In the genomic region with DNA sequence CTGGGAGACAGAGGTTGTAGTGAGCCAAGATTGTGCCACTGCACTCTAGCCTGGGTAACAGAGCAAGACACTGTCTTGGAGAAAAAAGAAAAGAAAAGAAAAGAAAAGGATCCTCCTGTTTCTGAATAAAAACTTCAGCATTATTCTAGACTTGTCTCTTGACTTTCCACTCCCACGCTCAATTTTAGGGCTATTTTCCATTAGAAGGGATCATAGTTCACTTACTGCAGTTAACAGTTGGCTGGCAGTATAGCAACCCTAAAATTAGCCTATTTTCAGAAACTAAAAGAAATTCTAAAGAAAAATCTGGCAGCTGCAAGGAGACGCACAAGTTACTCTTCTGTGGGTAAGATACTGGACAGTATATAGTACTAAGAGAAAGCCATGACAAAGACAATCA, we compare ENCODE assay signal across 21 cellular contexts.
"Had no signal": no experiment of that assay in that cellular context is flagged by ENCODE, and none has a peak within 500 bp of the region (broad histone marks: within the 10 kb centered on the region; RNA-seq: fewer than 3 reads in every experiment).

No MANE protein-coding gene starts in this region.

- H3K36me3 Mint-ChIP-seq: naive B cell had no signal

- H3K9me3 Mint-ChIP-seq: activated T-cell treated with anti-CD3 and anti-CD28 coated beads, Interleukin-2, amount 50 U/mL, for 4 hours; naive B cell; neural crest cell had no signal

- H3K4me1 Mint-ChIP-seq: naive B cell had no signal

- H3K4me3 ChIP-seq: colonic mucosa, esophagus muscularis mucosa, gastrocnemius medialis, lower lobe of right lung, upper lobe of left lung had no signal

- H3K27me3 ChIP-seq: colonic mucosa, esophagus muscularis mucosa, gastrocnemius medialis, upper lobe of left lung had no signal

- H3K27me3 Mint-ChIP-seq: naive B cell had no signal

- H3K27ac ChIP-seq: colonic mucosa, esophagus muscularis mucosa, gastrocnemius medialis, lower lobe of right lung, upper lobe of left lung had no signal

- H3K4me3 Mint-ChIP-seq: activated T-cell treated with anti-CD3 and anti-CD28 coated beads, Interleukin-2, amount 50 U/mL, for 4 hours; naive B cell; neural crest cell had no signal

- H3K4me1 ChIP-seq: colonic mucosa, esophagus muscularis mucosa, gastrocnemius medialis, lower lobe of right lung, upper lobe of left lung had no signal

- H3K36me3 ChIP-seq: colonic mucosa, esophagus muscularis mucosa, gastrocnemius medialis, lower lobe of right lung, upper lobe of left lung had no signal

- ATAC-seq: gastrocnemius medialis, lower lobe of right lung had no signal

- DNase-seq: activated CD4-positive, alpha-beta T cell treated with anti-CD3 and anti-CD28 coated beads, Interleukin-2, amount 50 U/mL, for 48 hours; activated CD8-positive, alpha-beta memory T cell treated with anti-CD3 and anti-CD28 coated beads, Interleukin-2, amount 50 U/mL, for 48 hours; activated gamma-delta T cell; activated naive CD4-positive, alpha-beta T cell treated with anti-CD3 and anti-CD28 coated beads, Interleukin-2, amount 50 U/mL, for 16 hours; activated T-cell treated with anti-CD3 and anti-CD28 coated beads, Interleukin-2, amount 50 U/mL, for 4 hours; aorta; central memory CD4-positive, alpha-beta T cell; colonic mucosa; gastrocnemius medialis; hypothalamus; lower lobe of right lung; naive B cell; occipital lobe; posterior cingulate gyrus; retina; stimulated activated CD4-positive, alpha-beta T cell treated with anti-CD3 and anti-CD28 coated beads, Interleukin-2, amount 100 ng/mL, for 48 hours; stimulated activated naive CD4-positive, alpha-beta T cell; T-helper 1 cell; upper lobe of left lung had no signal

- H3K9me3 ChIP-seq: colonic mucosa, esophagus muscularis mucosa, gastrocnemius medialis, lower lobe of right lung, upper lobe of left lung had no signal
